Comparison of ENCODE assay signal across 19 cellular contexts in genomic region chr1:58158465-58159423, GRCh38.
"Had no signal": no experiment of that assay in that cellular context is flagged by ENCODE, and none has a peak within 500 bp of the region (broad histone marks: within the 10 kb centered on the region; RNA-seq: fewer than 3 reads in every experiment).

No MANE protein-coding gene starts in this region.

- ATAC-seq: activated CD8-positive, alpha-beta T cell treated with anti-CD3 and anti-CD28 coated beads, Interleukin-2, amount 10 ng/mL, durations not matched to agents 7 days and 5 days; effector memory CD8-positive, alpha-beta T cell had no signal

- FAIRE-seq: astrocyte, frontal cortex, islet of Langerhans had no signal

- H3K9me3 ChIP-seq: adrenal gland, esophagus muscularis mucosa, testis, uterus had no signal

- H3K4me1 ChIP-seq: adrenal gland, testis, uterus had no signal

- H3K27ac ChIP-seq: adrenal gland, esophagus muscularis mucosa, testis, uterus, VCaP had no signal

- H3K4me3 ChIP-seq: adrenal gland, esophagus muscularis mucosa, testis, uterus had no signal

- H3K27me3 ChIP-seq: adrenal gland, esophagus muscularis mucosa, testis, uterus had no signal

- H3K36me3 ChIP-seq: adrenal gland, esophagus muscularis mucosa, uterus had no signal

- DNase-seq: activated CD4-positive, alpha-beta T cell treated with anti-CD3 and anti-CD28 coated beads for 1 hour; activated CD4-positive, alpha-beta T cell treated with anti-CD3 and anti-CD28 coated beads, Interleukin-2, amount 50 U/mL, for 1 hour; activated CD8-positive, alpha-beta T cell treated with anti-CD3 and anti-CD28 coated beads, Interleukin-2, amount 10 ng/mL, durations not matched to agents 7 days and 5 days; adrenal gland; central memory CD4-positive, alpha-beta T cell; dermis blood vessel endothelial cell; effector memory CD8-positive, alpha-beta T cell; head of caudate nucleus; naive B cell; stimulated activated CD4-positive, alpha-beta T cell treated with anti-CD3 and anti-CD28 coated beads, Interleukin-2, amount 100 ng/mL, for 48 hours; stimulated activated naive CD4-positive, alpha-beta T cell; testis; trophoblast cell; uterus had no signal
